17 cellular contexts compared by ENCODE assay signal in the genomic region with DNA sequence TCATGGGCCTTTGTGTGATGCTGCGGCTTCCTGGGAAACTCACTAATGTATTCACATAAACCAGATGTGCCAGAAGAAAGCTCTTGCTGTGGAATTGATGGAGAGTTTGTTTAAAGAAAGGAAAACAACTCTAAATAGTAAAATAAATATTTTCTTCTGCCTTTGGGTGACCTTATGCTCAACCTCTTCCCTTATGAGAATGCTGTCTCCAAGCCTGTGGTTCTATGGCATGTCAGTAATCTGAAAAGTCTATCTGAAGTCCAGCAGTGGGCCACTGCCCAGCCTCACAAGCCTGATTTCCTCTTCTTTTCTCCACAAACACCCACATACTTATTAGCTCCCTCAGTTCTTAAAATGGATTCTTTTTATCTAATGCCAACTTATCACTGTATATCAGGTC. TPM values are rescaled to one million over a fixed set of nuclear protein-coding genes. Genes with fewer than 3 reads are reported as not detected.
A peak's percentile ranks its signal among the peaks of the same experiment; 100 is the strongest.
DNase-seq lines count a peak whose midpoint lies in the region; ATAC-seq and TF ChIP-seq lines count a peak whose summit lies in the region.
"Had no signal": no experiment of that assay in that cellular context is flagged by ENCODE, and none has a peak within 500 bp of the region (broad histone marks: within the 10 kb centered on the region; RNA-seq: fewer than 3 reads in every experiment).

No MANE protein-coding gene starts in this region.

- no peaks in the 10 kb centered on the region for H3K27me3 ChIP-seq in thoracic aorta (replicated peaks; ENCODE audit: insufficient read depth)
- H3K27me3 ChIP-seq: cardiac muscle cell had no signal

- DNase-seq in H4 (ENCODE audit: low spot score), result peak; percentile 35
- DNase-seq in astrocyte of the hippocampus (ENCODE audit: low read depth, low spot score), result peak; percentile 86
- peak; percentile 23 for DNase-seq in kidney tubule cell (ENCODE audit: low spot score)
- no peak for DNase-seq in thoracic aorta (ENCODE audit: low spot score)
- no peak for DNase-seq in NCI-H1694 (lab: John Stamatoyannopoulos, UW)
- no peak for DNase-seq in HPDE6-E6E7 (ENCODE audit: extremely low spot score)
- DNase-seq in SIG-M5 (lab: John Stamatoyannopoulos, UW), result no peak
- DNase-seq: CD4-positive, alpha-beta memory T cell; GF-D8; GOT3; NCI-H345; stimulated activated CD4-positive, alpha-beta T cell treated with anti-CD3 and anti-CD28 coated beads, Interleukin-4, amount 100 ng/mL, for 1 hour; stimulated activated naive CD4-positive, alpha-beta T cell treated with Interleukin-2 at 50 U/mL for 16 hours had no signal

- ATAC-seq in thoracic aorta (ENCODE audit: insufficient number of reproducible peaks, low FRiP score, low read depth) (no peak), GM19467 (IDR thresholded peaks at IDR 0.05; ENCODE audit: unreplicated experiment) (no peak)
- ATAC-seq: Panc1 had no signal

- H3K4me1 ChIP-seq in thoracic aorta (ENCODE audit: control insufficient read depth in 1 of 2, low read depth in 2 of 2), result peaks cover 20 to 32% of the 10 kb centered on the region in 2 donors
- H3K4me1 ChIP-seq: parathyroid adenoma had no signal

- H3K4me3 ChIP-seq in thoracic aorta, result no peak overlapping the region
- H3K4me3 ChIP-seq: cardiac muscle cell had no signal

- TF ChIP-seq CTCF in thoracic aorta (IDR thresholded peaks at IDR 0.05), result no peak

- no peaks in the 10 kb centered on the region for H3K36me3 ChIP-seq in thoracic aorta
- H3K36me3 ChIP-seq: cardiac muscle cell had no signal

- peak overlapping the region; percentile 40 to 61 for H3K27ac ChIP-seq in thoracic aorta
- H3K27ac ChIP-seq: cardiac muscle cell, parathyroid adenoma had no signal

- no peaks in the 10 kb centered on the region for H3K9me3 ChIP-seq in thoracic aorta

RNA-seq across cellular contexts. Expression of gene PHLDB2, which starts 49.9 kb away (rescaled TPM):
- 28.9 and 34.7 TPM in 2 replicates for total RNA-seq in H4 (2014; rRNA removed; shearing (Covaris generic))
- total RNA-seq in thoracic aorta, result 100 to 1,000 TPM in 1 of 2 donors, 10 to 100 TPM in 1; 99.0 to 140 TPM

Comparison
In these comparisons a context has a peak if more than half of its experiments do, and no peak if none do; other contexts are left out.
1. DNase-seq: peak in H4 (single experiment), astrocyte of the hippocampus (single experiment) and kidney tubule cell (single experiment); none in thoracic aorta (single experiment), NCI-H1694 (single experiment), HPDE6-E6E7 (single experiment) and SIG-M5 (single experiment).